ENCODE assay signal across 2 cellular contexts in genomic region chr4:118848242-118848641, GRCh38.
A peak's percentile ranks its signal among the peaks of the same experiment; 100 is the strongest.
TF ChIP-seq lines count a peak whose summit lies in the region.

No MANE protein-coding gene starts in this region.

TF ChIP-seq in GM23338, 12 proteins besides CTCF, POLR2A, EP300 and RAD21:
- TF ChIP-seq EZH2phosphoT487 (IDR thresholded peaks at IDR 0.05; ENCODE audit: unreplicated experiment) (no peak), STAT1 (IDR thresholded peaks at IDR 0.05; ENCODE audit: unreplicated experiment) (no peak), ZNF331 (CRISPR knock-in tag; IDR thresholded peaks at IDR 0.05; ENCODE audit: low read depth) (no peak), EZH2 (IDR thresholded peaks at IDR 0.05; ENCODE audit: low read depth, unreplicated experiment) (no peak), REST (IDR thresholded peaks at IDR 0.05; ENCODE audit: unreplicated experiment) (no peak), POLR2AphosphoS5 (IDR thresholded peaks at IDR 0.05; ENCODE audit: low read depth) (no peak), ETS1 (IDR thresholded peaks at IDR 0.05) (no peak), ZNF462 (CRISPR knock-in tag; IDR thresholded peaks at IDR 0.05) (no peak), NANOG (IDR thresholded peaks at IDR 0.05; ENCODE audit: borderline replicate concordance) (no peak), JUNB (IDR thresholded peaks at IDR 0.05; ENCODE audit: unreplicated experiment) (no peak), ZNF114 (CRISPR knock-in tag; IDR thresholded peaks at IDR 0.05) (no peak), CREB1 (CRISPR knock-in tag; IDR thresholded peaks at IDR 0.05; ENCODE audit: low read depth) (no peak)

TF ChIP-seq in H1, 55 proteins besides CTCF, POLR2A, EP300 and RAD21:
- no peak for TF ChIP-seq RFX5 (IDR thresholded peaks at IDR 0.05; ENCODE audit: borderline replicate concordance, low read depth, low read length)
- TF ChIP-seq KDM1A (IDR thresholded peaks at IDR 0.05; ENCODE audit: borderline replicate concordance, low read length), result 0 out of 2 replicates have a peak, but pooled peaks have one; percentile 52
